ENCODE assay signal across 8 cellular contexts in genomic region chr9:94374176-94375056, GRCh38. TPM values are rescaled to one million over a fixed set of nuclear protein-coding genes. Genes with fewer than 3 reads are reported as not detected.
DNase-seq lines count a peak whose midpoint lies in the region; ATAC-seq, FAIRE-seq and TF ChIP-seq lines count a peak whose summit lies in the region.
"Not testable (repeated sequence)": the region's sequence is repeated elsewhere in the genome, so short reads cannot be mapped to it uniquely, and the experiment has no call there.

No MANE protein-coding gene starts in this region.

- TF ChIP-seq POLR2A in H1 (IDR thresholded peaks at IDR 0.05; ENCODE audit: control extremely low read depth in 1 of 2, low read depth in 2 of 2, low read length in 2 of 2) = peak; percentile 48 to 58; a peak in 2 of 3 replicates

- H3K79me2 ChIP-seq in H1 (ENCODE audit: control insufficient read depth in 1 of 2, insufficient read depth in 2 of 2, low read length in 2 of 2) = peaks cover 0 to 21% of the 10 kb centered on the region in 2 experiments; a peak in 2 of 4 replicates

- H3K27ac Mint-ChIP-seq in Calu3 (ENCODE audit: unreplicated experiment) = peak overlapping the region; percentile 68

- BruUV-seq in Calu3 (replicated peaks; lab: Mats Ljungman, UMichigan) = not testable (repeated sequence)

- not testable (repeated sequence) for H3K4ac ChIP-seq in H1 (replicated peaks; ENCODE audit: insufficient read length, low read depth, low read length); mesenchymal stem cell (ENCODE audit: low read depth in 1 of 2, low read length in 2 of 2)

- not testable (repeated sequence) for H2BK15ac ChIP-seq in H1 (ENCODE audit: low read length); mesenchymal stem cell (ENCODE audit: low read depth, poor library complexity, severe bottlenecking)

- CTCF ChIA-PET in Calu3 (lab: Charles Lee); H1 (lab: Charles Lee; ENCODE audit: partially characterized antibody): not testable (repeated sequence)

- H3K79me1 ChIP-seq in H1 (ENCODE audit: low read depth, low read length); mesenchymal stem cell (replicated peaks; ENCODE audit: low read length, poor library complexity, severe bottlenecking): not testable (repeated sequence)

- H2AFZ ChIP-seq in H1 (ENCODE audit: low read length) = not testable (repeated sequence)
- H2AFZ ChIP-seq in mesenchymal stem cell (ENCODE audit: low read depth, low read length) = peak overlapping the region; percentile 14

- not testable (repeated sequence) for H3K36me3 Mint-ChIP-seq in Calu3 (ENCODE audit: insufficient read depth, unreplicated experiment)

- H3K23ac ChIP-seq in H1 (ENCODE audit: insufficient read length); mesenchymal stem cell (ENCODE audit: low read length in 2 of 2): not testable (repeated sequence)

- WGBS in H1 (ENCODE audit: extremely low coverage in 1 of 2, insufficient coverage in 1 of 2, insufficient read length in 1 of 2, insufficient replicate concordance in 2 of 2, low coverage in 1 of 2, low lambda C conversion rate in 2 of 2, missing lambda C conversion rate in 1 of 2), 2 experiments = 1% methylated on average over 30 of the region's 106 CpGs; no CpG with 5 or more reads in 1 of the 2 experiments
- WGBS in mesenchymal stem cell = 0% methylated on average over 15 of the region's 106 CpGs

- TF ChIP-seq EP300 in H1 (IDR thresholded peaks at IDR 0.05; ENCODE audit: borderline replicate concordance in 1 of 2, low read depth in 2 of 2, low read length in 2 of 2) = not testable (repeated sequence)

- not testable (repeated sequence) for H2BK5ac ChIP-seq in H1 (ENCODE audit: low read depth, low read length); mesenchymal stem cell (ENCODE audit: low read depth, low read length, poor library complexity, severe bottlenecking)

- H2BK12ac ChIP-seq in H1 (ENCODE audit: low read depth, low read length); mesenchymal stem cell (ENCODE audit: low read length in 2 of 2): not testable (repeated sequence)

- not testable (repeated sequence) for TF ChIP-seq RAD21 in H1 (IDR thresholded peaks at IDR 0.05 in 1 of 2, conservative IDR thresholded peaks at IDR 0.05 in 1 of 2; ENCODE audit: low read depth in 2 of 2, low read length in 2 of 2)

- not testable (repeated sequence) for H3K36me3 ChIP-seq in H1 (ENCODE audit: control insufficient read depth in 2 of 4, insufficient read depth in 4 of 4, low read length in 3 of 4); mesenchymal stem cell (ENCODE audit: control insufficient read depth in 1 of 2, insufficient read depth in 2 of 2, low read depth in 1 of 2, low read length in 2 of 2)

- POLR2A ChIA-PET in H1 (lab: Charles Lee; ENCODE audit: partially characterized antibody) = not testable (repeated sequence)

- not testable (repeated sequence) for H3K23me2 ChIP-seq in H1 (ENCODE audit: low read depth, low read length)

- H3K4me2 ChIP-seq in H1 (ENCODE audit: insufficient read depth in 1 of 2, low read depth in 2 of 2, low read length in 2 of 2) (peak overlapping the region; percentile 35 to 66; a peak in 3 of 4 replicates), mesenchymal stem cell (ENCODE audit: low read length, poor library complexity, severe bottlenecking) (peak overlapping the region; percentile 39)

- not testable (repeated sequence) for H2BK20ac ChIP-seq in H1 (ENCODE audit: low read length)

- not testable (repeated sequence) for H2BK120ac ChIP-seq in H1 (replicated peaks; ENCODE audit: low read depth, low read length); mesenchymal stem cell (ENCODE audit: low read depth, low read length)

- peak overlapping the region in 1 of 4 experiments; percentile 49; a peak in 4 of 7 replicates for H3K9ac ChIP-seq in H1 (replicated peaks in 1 of 4; ENCODE audit: extremely low read depth in 1 of 4, low read depth in 3 of 4, low read length in 3 of 4)
- H3K9ac ChIP-seq in mesenchymal stem cell (ENCODE audit: low read length) = peak overlapping the region; percentile 88

- not testable (repeated sequence) for H3K27me3 Mint-ChIP-seq in Calu3 (ENCODE audit: unreplicated experiment)

- TF ChIP-seq CTCF in Calu3 (IDR thresholded peaks at IDR 0.05; ENCODE audit: unreplicated experiment); H1 (IDR thresholded peaks at IDR 0.05; ENCODE audit: control extremely low read depth in 1 of 3, insufficient read depth in 1 of 3, low read depth in 1 of 3, low read length in 3 of 3): not testable (repeated sequence)

- intact Hi-C loops in Calu3 (cut with micrococcal nuclease; ENCODE audit: unreplicated experiment) = not testable (repeated sequence)

- not testable (repeated sequence) for H3K27me3 ChIP-seq in H1 (replicated peaks in 1 of 4; ENCODE audit: control insufficient read depth in 3 of 4, extremely low read depth in 1 of 4, insufficient read depth in 3 of 4, low read length in 3 of 4); mesenchymal stem cell (ENCODE audit: control insufficient read depth in 1 of 2, insufficient read depth in 1 of 2, low read length in 2 of 2)

- H3K4me1 Mint-ChIP-seq in Calu3 (ENCODE audit: low read depth, unreplicated experiment) = not testable (repeated sequence)

- H3K4me3 Mint-ChIP-seq in Calu3 (ENCODE audit: low read depth, unreplicated experiment) = peak overlapping the region; percentile 73

- not testable (repeated sequence) for H3K9me3 Mint-ChIP-seq in Calu3 (ENCODE audit: low read depth, unreplicated experiment)

- not testable (repeated sequence) for H3K18ac ChIP-seq in H1 (ENCODE audit: extremely low read depth, low read length); mesenchymal stem cell (ENCODE audit: low read depth in 1 of 2, low read length in 2 of 2)

- peak; percentile 87 for DNase-seq in Calu3
- peak; percentile 46 for DNase-seq in HTR-8/SVneo (ENCODE audit: insufficient read length, low spot score)
- peak; percentile 84 to 95 for DNase-seq in NOMO-1 (lab: John Stamatoyannopoulos, UW; ENCODE audit: unreplicated experiment in 2 of 2)
- DNase-seq in activated CD8-positive, alpha-beta memory T cell treated with anti-CD3 and anti-CD28 coated beads for 4 hours (ENCODE audit: low read depth in 2 of 2) = peak; percentile 76 to 79
- peak; percentile 51 to 89 for DNase-seq in H1 (ENCODE audit: low read depth in 1 of 2, low spot score in 2 of 2)
- DNase-seq in mesenchymal stem cell = peak; percentile 90
- peak; percentile 79 for DNase-seq in stimulated activated CD8-positive, alpha-beta memory T cell treated with anti-CD3 and anti-CD28 coated beads, Interleukin-12 subunit alpha, Interleukin-12 subunit beta, amount 100 ng/mL, for 24 hours (ENCODE audit: extremely low read depth)

- not testable (repeated sequence) for H3K27ac ChIP-seq in H1 (ENCODE audit: low read depth, low read length)
- peak overlapping the region; percentile 54 for H3K27ac ChIP-seq in mesenchymal stem cell (ENCODE audit: low read length, poor library complexity, severe bottlenecking)

- not testable (repeated sequence) for H4K91ac ChIP-seq in H1 (replicated peaks; ENCODE audit: insufficient read length, low read length); mesenchymal stem cell (ENCODE audit: low read length)

- FAIRE-seq in HTR-8/SVneo (lab: Jason Lieb, UNC) (peak; percentile 52), H1 (lab: Jason Lieb, UNC) (peak; percentile 77)

- peak; percentile 83 for ATAC-seq in GM21390 (IDR thresholded peaks at IDR 0.05; ENCODE audit: unreplicated experiment)

- H4K20me1 ChIP-seq in H1 (replicated peaks in 1 of 2; ENCODE audit: control insufficient read depth in 1 of 2, insufficient read depth in 2 of 2, low read length in 2 of 2) = not testable (repeated sequence)

- H3K14ac ChIP-seq in H1 (ENCODE audit: insufficient read length); mesenchymal stem cell (ENCODE audit: low read length in 2 of 2): not testable (repeated sequence)

- H4K5ac ChIP-seq in H1 (ENCODE audit: insufficient read length, low read depth, low read length) = peak overlapping the region; percentile 72

- H3K9me3 ChIP-seq in H1 (ENCODE audit: insufficient read depth in 2 of 2, low read depth in 1 of 2, low read length in 1 of 2); mesenchymal stem cell (ENCODE audit: control insufficient read depth, low read length): not testable (repeated sequence)

- not testable (repeated sequence) for H2AK5ac ChIP-seq in H1 (ENCODE audit: low read depth, low read length); mesenchymal stem cell (ENCODE audit: low read length, severe bottlenecking)

- H3K4me3 ChIP-seq in H1 (ENCODE audit: extremely low read depth in 1 of 4, insufficient read depth in 2 of 4, low read depth in 3 of 4, low read length in 4 of 4) (peak overlapping the region; percentile 35 to 62 (median 43)), mesenchymal stem cell (ENCODE audit: insufficient read depth in 1 of 2, low read depth in 1 of 2, low read length in 2 of 2) (peak overlapping the region; percentile 70 to 75)

- not testable (repeated sequence) for H3K4me1 ChIP-seq in H1 (replicated peaks in 1 of 4; ENCODE audit: control insufficient read depth in 3 of 4, insufficient read depth in 4 of 4, low read length in 3 of 4); mesenchymal stem cell (ENCODE audit: control insufficient read depth, insufficient read depth, low read depth, low read length)

- peak overlapping the region; percentile 68; the same call in 1 of the 2 replicates for H4K8ac ChIP-seq in H1 (ENCODE audit: extremely low read depth, insufficient read depth, low read length)
- H4K8ac ChIP-seq in mesenchymal stem cell (ENCODE audit: low read length) = not testable (repeated sequence)

- H3K56ac ChIP-seq in H1 (replicated peaks; ENCODE audit: insufficient read length, low read depth, low read length) = not testable (repeated sequence)

TF ChIP-seq in H1, 55 proteins besides CTCF, POLR2A, EP300 and RAD21 (continues in another document):
- peak; percentile 88 for TF ChIP-seq CREB1 (IDR thresholded peaks at IDR 0.05)
- peak; percentile 68 for TF ChIP-seq KDM4A (IDR thresholded peaks at IDR 0.05; ENCODE audit: low read depth, low read length, severe bottlenecking)

RNA-seq across cellular contexts. Expression of gene NUTM2F, which starts 46.0 kb away (rescaled TPM):
- total RNA-seq in Calu3 (2022) = not detected in 2 replicates
- total RNA-seq in H1 (2021; fragmentation: NEBNext Ultra II Directional; extraction: Animal tissue kit (Norgen Biotek cat#: 25700)) = 0.19 TPM in 1 of 2 replicates, not detected in the other
- polyA plus RNA-seq in H1 (2011; rRNA removed) = 0.06 and 0.28 TPM in 2 replicates
- 0.14 TPM for polyA plus RNA-seq in H1 (2011; cell fraction: cytosol; rRNA removed)
- polyA plus RNA-seq in H1 (2011; cell fraction: nucleus; rRNA removed) = 0.24 TPM
- 0.12 to 0.20 TPM (median 0.15 TPM) in 3 of 4 replicates, not detected in the other for polyA plus RNA-seq in H1 (2012, experiment 1 of 2)
- not detected for polyA plus RNA-seq in H1 (2012, experiment 2 of 2)
- 0.04 TPM for polyA plus RNA-seq in H1 (2013, experiment 1 of 2)
- not detected for polyA plus RNA-seq in H1 (2013, experiment 2 of 2)
- 0.09 TPM in 1 of 2 replicates, not detected in the other for polyA minus RNA-seq in H1 (2011; rRNA and poly(A)+ RNA removed)
- polyA minus RNA-seq in H1 (2011; cell fraction: cytosol; rRNA and poly(A)+ RNA removed) = not detected
- not detected for polyA minus RNA-seq in H1 (2011; cell fraction: nucleus; rRNA and poly(A)+ RNA removed)
- 0.01 TPM for polyA plus RNA-seq in mesenchymal stem cell (2013, experiment 1 of 2)
- 0.01 TPM for polyA plus RNA-seq in mesenchymal stem cell (2013, experiment 2 of 2)
